8 cellular contexts compared by ENCODE assay signal in the genomic region with DNA sequence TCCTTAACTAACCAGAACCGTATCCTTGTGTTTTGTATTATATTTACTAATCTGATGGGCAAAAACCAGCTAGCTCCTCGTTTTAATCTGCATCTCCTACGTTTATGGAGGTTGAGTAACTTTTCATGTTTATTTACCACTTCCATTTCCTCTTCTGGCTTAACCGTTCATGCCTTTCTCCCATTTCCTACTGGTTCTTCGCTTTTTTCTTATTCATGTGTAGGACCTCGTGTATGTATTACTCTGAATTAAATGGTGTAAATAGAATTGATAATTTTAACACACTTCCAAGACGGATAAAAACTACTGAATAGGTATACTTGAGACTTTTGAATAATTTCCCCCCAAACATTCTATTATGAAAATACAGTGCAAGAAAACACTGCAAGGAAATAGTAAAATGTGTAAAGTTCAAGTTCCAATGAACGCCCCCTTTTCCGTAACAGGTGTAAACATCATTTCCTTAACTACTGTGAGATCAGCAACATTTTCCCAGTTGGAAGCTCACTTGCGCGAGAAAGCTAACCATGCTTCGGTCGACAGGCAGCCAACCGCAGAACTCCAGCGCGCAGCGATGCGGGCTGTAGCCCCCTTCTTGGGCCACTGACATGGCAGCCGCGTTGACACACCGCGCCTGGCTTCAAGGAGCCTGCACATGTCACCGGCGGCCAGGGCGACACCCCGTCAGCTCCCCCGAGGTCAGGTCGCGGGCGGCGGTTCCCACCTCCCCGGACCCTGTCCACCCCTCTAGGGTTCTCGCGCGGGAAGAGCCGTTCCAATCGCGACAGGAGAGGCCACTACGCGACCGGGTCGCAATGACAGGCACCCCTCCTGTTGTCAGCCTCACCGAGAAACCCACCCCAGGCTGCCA. TPM values are rescaled to one million over a fixed set of nuclear protein-coding genes. Genes with fewer than 3 reads are reported as not detected.
DNase-seq lines count a peak whose midpoint lies in the region; ATAC-seq and TF ChIP-seq lines count a peak whose summit lies in the region.

No MANE protein-coding gene starts in this region.

- ATAC-seq in GM19328 (IDR thresholded peaks at IDR 0.05; ENCODE audit: unreplicated experiment): peak; percentile 3
- ATAC-seq in HG03457 (IDR thresholded peaks at IDR 0.05; ENCODE audit: unreplicated experiment): peak; percentile 5

- DNase-seq in AG09309 (ENCODE audit: low read depth): no peak
- DNase-seq in SK-MEL-5 (ENCODE audit: low read depth, low spot score): peak; percentile 17
- peak in 1 of 2 donors; percentile 70 for DNase-seq in ascending aorta (ENCODE audit: low spot score in 2 of 2)
- DNase-seq in hypothalamus (lab: John Stamatoyannopoulos, UW): peak in 31 of 51 donors; percentile 16 to 75 (median 41)
- DNase-seq in sigmoid colon: peak; percentile 73
- DNase-seq in epidermal melanocyte (ENCODE audit: insufficient read length, low spot score): no peak

- peaks cover 2 to 11% of the 10 kb centered on the region in 2 donors for H3K4me1 ChIP-seq in ascending aorta
- H3K4me1 ChIP-seq in sigmoid colon: peaks cover 0 to 24% (median 16%) of the 10 kb centered on the region in 4 donors

- peak overlapping the region; percentile 95 for H3K4me3 ChIP-seq in AG09309 (ENCODE audit: control insufficient read depth, low read depth, low read length)
- H3K4me3 ChIP-seq in ascending aorta: peak overlapping the region; percentile 76 to 90
- peak overlapping the region; percentile 80 to 96 (median 93) for H3K4me3 ChIP-seq in sigmoid colon

- intact Hi-C loops in ascending aorta (cut with DNase I) (loop anchor here (1.0 to 10.0 kb wide), 6 partner anchors 38 to 1119 kb away; a partner anchor contains a TSS), sigmoid colon (cut with DNase I) (loop anchor here (2.0 to 10.0 kb wide), 3 partner anchors 229 to 1621 kb away; a partner anchor contains a TSS)

- H3K36me3 ChIP-seq in ascending aorta (no peaks in the 10 kb centered on the region), sigmoid colon (no peaks in the 10 kb centered on the region)

- H3K27ac ChIP-seq in ascending aorta (peak overlapping the region; percentile 93 to 96), sigmoid colon (peak overlapping the region; percentile 93 to 98 (median 96))

- in situ Hi-C loops in SK-MEL-5 (cut with HindIII; ENCODE audit: low pct_unique_long_range_greater_than_20kb, low sequenced_read_pairs): no loop called here

- TF ChIP-seq POLR2A in sigmoid colon (IDR thresholded peaks at IDR 0.05): no peak

- 0 to 1% methylated on average over 43 of the region's 43 CpGs for WGBS in sigmoid colon, 2 donors

- H3K9me3 ChIP-seq in ascending aorta (no peaks in the 10 kb centered on the region), sigmoid colon (no peaks in the 10 kb centered on the region)

- TF ChIP-seq EP300 in sigmoid colon (IDR thresholded peaks at IDR 0.05): no peak

- H3K27me3 ChIP-seq in ascending aorta (no peaks in the 10 kb centered on the region), sigmoid colon (no peaks in the 10 kb centered on the region)

- TF ChIP-seq CTCF in AG09309 (IDR thresholded peaks at IDR 0.05; ENCODE audit: control insufficient read depth, insufficient read depth, low read depth, low read length, missing control alignments) (no peak), ascending aorta (IDR thresholded peaks at IDR 0.05) (no peak), sigmoid colon (IDR thresholded peaks at IDR 0.05) (no peak)

RNA-seq across cellular contexts. Expression of a gene that starts 0.8 kb away (rescaled TPM):
- 23.7 and 25.8 TPM in 2 replicates for total RNA-seq in SK-MEL-5 (2014; rRNA removed; shearing (Covaris generic))
- 18.3 TPM in 2 replicates for polyA plus RNA-seq in SK-MEL-5 (2015; cell fraction: cytosol; rRNA removed)
- polyA plus RNA-seq in SK-MEL-5 (2015; cell fraction: nucleus; rRNA removed): 36.3 and 40.8 TPM in 2 replicates
- total RNA-seq in ascending aorta: 23.1 TPM
- total RNA-seq in sigmoid colon: 10 to 100 TPM; 21.4 to 29.3 (median 25.6) TPM
- 10 to 100 TPM in 1 of 3 donors, 1 to 10 TPM in 2; 8.4 to 16.4 (median 9.5) TPM for polyA plus RNA-seq in sigmoid colon

Comparison
In these comparisons a context has a peak if more than half of its experiments do, and no peak if none do; other contexts are left out.
1. DNase-seq: peak in SK-MEL-5 (single experiment), hypothalamus (31 of 51) and sigmoid colon (single experiment); none in AG09309 (single experiment) and epidermal melanocyte (single experiment).
2. Peak in every context shown above with its lines, with median percentiles within 50 percentile points of each other: H3K4me3 ChIP-seq.